Comparison of ENCODE assay signal across 14 cellular contexts in genomic region chr7:47149208-47149864, GRCh38.
DNase-seq lines count a peak whose midpoint lies in the region; ATAC-seq lines count a peak whose summit lies in the region.
"Had no signal": no experiment of that assay in that cellular context is flagged by ENCODE, and none has a peak within 500 bp of the region (broad histone marks: within the 10 kb centered on the region; RNA-seq: fewer than 3 reads in every experiment).

No MANE protein-coding gene starts in this region.

- peak overlapping the region in 7 of 8 donors; percentile 28 to 88 (median 84) for H3K4me3 Mint-ChIP-seq in naive B cell
- H3K4me3 Mint-ChIP-seq: activated CD8-positive, alpha-beta T cell treated with anti-CD3 and anti-CD28 coated beads, Interleukin-2, amount 10 ng/mL, durations not matched to agents 7 days and 5 days; activated naive CD4-positive, alpha-beta T cell treated with anti-CD3 and anti-CD28 coated beads, Interleukin-2, amount 50 U/mL, for 24 hours; H9 had no signal

- no peak overlapping the region for H3K4me3 ChIP-seq in HAP-1

- peaks cover 32 to 54% (median 46%) of the 10 kb centered on the region in 3 donors for H3K4me1 Mint-ChIP-seq in naive B cell
- H3K4me1 Mint-ChIP-seq: activated naive CD4-positive, alpha-beta T cell treated with anti-CD3 and anti-CD28 coated beads, Interleukin-2, amount 50 U/mL, for 24 hours had no signal

- intact Hi-C loops in left ventricle myocardium superior (cut with micrococcal nuclease) = no loop called here

- H3K9me3 ChIP-seq in HAP-1 = no peaks in the 10 kb centered on the region

- DNase-seq in naive B cell = peak; percentile 51
- DNase-seq in HAP-1 (ENCODE audit: low spot score in 2 of 2) = no peak
- DNase-seq in NCI-H1092 treated with DMSO at 0.1 percent for 48 hours (lab: John Stamatoyannopoulos, UW) = no peak
- DNase-seq in left ventricle myocardium superior = no peak
- DNase-seq: activated CD8-positive, alpha-beta T cell treated with anti-CD3 and anti-CD28 coated beads, Interleukin-2, amount 10 ng/mL, durations not matched to agents 7 days and 5 days; Calu3; cerebellar nuclear complex; H9; NCI-H1694 treated with DMSO at 0.1 percent for 48 hours had no signal

- peaks cover 0 to 16% (median 2%) of the 10 kb centered on the region in 7 donors for H3K9me3 Mint-ChIP-seq in naive B cell
- H3K9me3 Mint-ChIP-seq: activated naive CD4-positive, alpha-beta T cell treated with anti-CD3 and anti-CD28 coated beads, Interleukin-2, amount 50 U/mL, for 24 hours; H9 had no signal

- no peaks in the 10 kb centered on the region for H3K36me3 Mint-ChIP-seq in naive B cell
- H3K36me3 Mint-ChIP-seq: activated naive CD4-positive, alpha-beta T cell treated with anti-CD3 and anti-CD28 coated beads, Interleukin-2, amount 50 U/mL, for 24 hours had no signal

- H3K36me3 ChIP-seq in HAP-1 (replicated peaks) = no peaks in the 10 kb centered on the region

- in situ Hi-C loops in HAP-1 (cut with MboI; ENCODE audit: low sequenced_read_pairs) = no loop called here

- peak overlapping the region; percentile 24 to 92 (median 80) for H3K27ac Mint-ChIP-seq in naive B cell
- H3K27ac Mint-ChIP-seq: activated CD8-positive, alpha-beta T cell treated with anti-CD3 and anti-CD28 coated beads, Interleukin-2, amount 10 ng/mL, durations not matched to agents 7 days and 5 days; activated naive CD4-positive, alpha-beta T cell treated with anti-CD3 and anti-CD28 coated beads, Interleukin-2, amount 50 U/mL, for 24 hours had no signal

- ATAC-seq in GM18861 (IDR thresholded peaks at IDR 0.05; ENCODE audit: unreplicated experiment) = peak; percentile 43
- peak; percentile 63 for ATAC-seq in GM21825 (IDR thresholded peaks at IDR 0.05; ENCODE audit: unreplicated experiment)
- ATAC-seq in HG03460 (IDR thresholded peaks at IDR 0.05; ENCODE audit: unreplicated experiment) = peak; percentile 73
- ATAC-seq in naive B cell (ENCODE audit: low read depth in 2 of 2) = peak; percentile 90 to 91
- ATAC-seq in HG02973 (IDR thresholded peaks at IDR 0.05; ENCODE audit: unreplicated experiment) = no peak
- no peak for ATAC-seq in left ventricle myocardium superior
- ATAC-seq: activated CD8-positive, alpha-beta T cell treated with anti-CD3 and anti-CD28 coated beads, Interleukin-2, amount 10 ng/mL, durations not matched to agents 7 days and 5 days had no signal

- peaks cover 0 to 7% (median 5%) of the 10 kb centered on the region in 3 donors for H3K27me3 Mint-ChIP-seq in naive B cell
- H3K27me3 Mint-ChIP-seq: activated naive CD4-positive, alpha-beta T cell treated with anti-CD3 and anti-CD28 coated beads, Interleukin-2, amount 50 U/mL, for 24 hours had no signal

- no peaks in the 10 kb centered on the region for H3K4me1 ChIP-seq in HAP-1

- H3K27me3 ChIP-seq in HAP-1 (ENCODE audit: low read depth) = peaks cover 4% of the 10 kb centered on the region; the same call in 1 of the 2 replicates

Comparison
In these comparisons a context has a peak if more than half of its experiments do, and no peak if none do; other contexts are left out.
1. ATAC-seq: peak in GM18861 (single experiment), GM21825 (single experiment), HG03460 (single experiment) and naive B cell (2 of 2); none in HG02973 (single experiment) and left ventricle myocardium superior (single experiment).